ENCODE assay signal across 8 cellular contexts in genomic region chr2:127886593-127886935, GRCh38. TPM values are rescaled to one million over a fixed set of nuclear protein-coding genes. Genes with fewer than 3 reads are reported as not detected.
A peak's percentile ranks its signal among the peaks of the same experiment; 100 is the strongest.
DNase-seq lines count a peak whose midpoint lies in the region; ATAC-seq, FAIRE-seq and TF ChIP-seq lines count a peak whose summit lies in the region.
"Not testable (repeated sequence)": the region's sequence is repeated elsewhere in the genome, so short reads cannot be mapped to it uniquely, and the experiment has no call there.

No MANE protein-coding gene starts in this region.

- WGBS in gastroesophageal sphincter (ENCODE audit: low coverage in 1 of 2), 2 donors, result no CpG with 5 or more reads among the region's 32 CpGs
- 0 to 1% (median 0%) methylated on average over 5 to 24 of the region's 32 CpGs; no CpG with 5 or more reads in 1 of the 5 donors for WGBS in stomach, 5 donors

- peaks cover 11% of the 10 kb centered on the region for H3K4me1 Mint-ChIP-seq in astrocyte (ENCODE audit: low read depth, unreplicated experiment)

- H3F3A ChIP-seq in DOHH2 (ENCODE audit: control insufficient read depth, insufficient read depth), result not testable (repeated sequence)

- not testable (repeated sequence) for H3K9me3 Mint-ChIP-seq in astrocyte (ENCODE audit: unreplicated experiment)

- TF ChIP-seq POLR2A in gastroesophageal sphincter (IDR thresholded peaks at IDR 0.05); stomach (IDR thresholded peaks at IDR 0.05): not testable (repeated sequence)

- not testable (repeated sequence) for H3K9me2 ChIP-seq in DOHH2 (replicated peaks; ENCODE audit: control insufficient read depth, low read length)

- H3K4me3 ChIP-seq in DOHH2 (ENCODE audit: low read length) (peak overlapping the region; percentile 77), astrocyte (ENCODE audit: insufficient read depth, low read depth, low read length) (peak overlapping the region; percentile 66), gastroesophageal sphincter (peak overlapping the region; percentile 57 to 62), muscle layer of colon (ENCODE audit: low read depth in 1 of 2, low read length in 2 of 2) (peak overlapping the region; percentile 22 to 31), stomach (peak overlapping the region; percentile 59 to 70 (median 64))

- H3K27me3 Mint-ChIP-seq in astrocyte (ENCODE audit: low read depth, unreplicated experiment), result not testable (repeated sequence)

- peak; percentile 21 for ATAC-seq in GM21526 (IDR thresholded peaks at IDR 0.05; ENCODE audit: low FRiP score, unreplicated experiment)
- peak; percentile 16 for ATAC-seq in HG03139 (IDR thresholded peaks at IDR 0.05; ENCODE audit: unreplicated experiment)
- peak; percentile 39 for ATAC-seq in gastroesophageal sphincter

- peak; percentile 21 for DNase-seq in RPMI7951 (ENCODE audit: low read depth)
- DNase-seq in astrocyte (ENCODE audit: low read depth); stomach: not testable (repeated sequence)

- intact Hi-C loops in stomach (cut with DNase I; ENCODE audit: low total_unique reads), result not testable (repeated sequence)

- H3K4me2 ChIP-seq in DOHH2 (ENCODE audit: low read length) (peak overlapping the region; percentile 56), astrocyte (ENCODE audit: low read length) (peak overlapping the region; percentile 73)

- not testable (repeated sequence) for H3K27me3 ChIP-seq in DOHH2 (ENCODE audit: control insufficient read depth, low read length); astrocyte (ENCODE audit: insufficient read depth, low read length); gastroesophageal sphincter; muscle layer of colon (ENCODE audit: control insufficient read depth in 1 of 2, insufficient read depth in 2 of 2, low read length in 2 of 2); stomach

- not testable (repeated sequence) for TF ChIP-seq CTCF in DOHH2 (IDR thresholded peaks at IDR 0.05; ENCODE audit: low read depth, low read length, poor library complexity, severe bottlenecking); astrocyte (IDR thresholded peaks at IDR 0.05; ENCODE audit: insufficient read depth, low read depth, low read length); gastroesophageal sphincter (IDR thresholded peaks at IDR 0.05); stomach (IDR thresholded peaks at IDR 0.05)

- not testable (repeated sequence) for H3K27ac Mint-ChIP-seq in astrocyte (ENCODE audit: unreplicated experiment)

- peak overlapping the region; percentile 79 for H2AFZ ChIP-seq in astrocyte (ENCODE audit: low read depth, low read length)

- H3K36me3 Mint-ChIP-seq in astrocyte (ENCODE audit: low read depth, unreplicated experiment), result not testable (repeated sequence)

- peak overlapping the region; percentile 92 for H3K4me3 Mint-ChIP-seq in astrocyte (ENCODE audit: unreplicated experiment)

- TF ChIP-seq EP300 in gastroesophageal sphincter (IDR thresholded peaks at IDR 0.05); stomach (IDR thresholded peaks at IDR 0.05): not testable (repeated sequence)

- not testable (repeated sequence) for H3K9me3 ChIP-seq in DOHH2 (ENCODE audit: control insufficient read depth, insufficient read depth, low read length); astrocyte (ENCODE audit: insufficient read depth, low read depth, low read length); gastroesophageal sphincter; muscle layer of colon (ENCODE audit: low read length); stomach

- H3K4me1 ChIP-seq in DOHH2 (ENCODE audit: control insufficient read depth, low read length) (peaks cover 38% of the 10 kb centered on the region), astrocyte (ENCODE audit: insufficient read depth, low read length) (peaks cover 21% of the 10 kb centered on the region), gastroesophageal sphincter (peaks cover 9 to 54% (median 27%) of the 10 kb centered on the region in 3 donors), muscle layer of colon (ENCODE audit: insufficient read depth, low read length) (peaks cover 25% of the 10 kb centered on the region), stomach (peaks cover 21 to 53% (median 37%) of the 10 kb centered on the region in 4 donors)

- H3K79me2 ChIP-seq in DOHH2 (ENCODE audit: control insufficient read depth, low read length) (peaks cover 48% of the 10 kb centered on the region), astrocyte (ENCODE audit: insufficient read depth, low read length) (peaks cover 53% of the 10 kb centered on the region)

- H3K9ac ChIP-seq in astrocyte (ENCODE audit: low read length), result peak overlapping the region; percentile 82
- H3K9ac ChIP-seq in muscle layer of colon (ENCODE audit: low read length), result not testable (repeated sequence)

- H3K27ac ChIP-seq in DOHH2 (ENCODE audit: low read depth, low read length), result peak overlapping the region; percentile 34; the same call in 1 of the 2 replicates
- H3K27ac ChIP-seq in astrocyte (ENCODE audit: low read depth, low read length), result peak overlapping the region; percentile 72
- H3K27ac ChIP-seq in gastroesophageal sphincter, result peak overlapping the region; percentile 70 to 95 (median 93)
- peak overlapping the region; percentile 44 for H3K27ac ChIP-seq in muscle layer of colon (ENCODE audit: low read depth, low read length)
- peak overlapping the region; percentile 91 to 96 (median 94) for H3K27ac ChIP-seq in stomach

- not testable (repeated sequence) for FAIRE-seq in astrocyte (lab: Jason Lieb, UNC)

- H4K20me1 ChIP-seq in DOHH2 (ENCODE audit: control insufficient read depth, insufficient read depth, low read depth, low read length), result not testable (repeated sequence)
- H4K20me1 ChIP-seq in astrocyte (ENCODE audit: insufficient read depth, low read length), result peaks cover 32% of the 10 kb centered on the region

- H3K36me3 ChIP-seq in DOHH2 (ENCODE audit: control insufficient read depth, low read length), result peaks cover 34% of the 10 kb centered on the region
- not testable (repeated sequence) for H3K36me3 ChIP-seq in astrocyte (ENCODE audit: insufficient read depth, low read length)
- peaks cover 0 to 18% of the 10 kb centered on the region in 2 donors for H3K36me3 ChIP-seq in gastroesophageal sphincter
- peaks cover 19% of the 10 kb centered on the region for H3K36me3 ChIP-seq in muscle layer of colon (ENCODE audit: insufficient read depth, low read length)
- H3K36me3 ChIP-seq in stomach, result peaks cover 2 to 24% (median 19%) of the 10 kb centered on the region in 4 donors

RNA-seq across cellular contexts. Expression of gene AMMECR1L, which starts 0.8 kb away (rescaled TPM):
- 12.5 and 12.7 TPM in 2 replicates for total RNA-seq in RPMI7951 (2014; rRNA removed; shearing (Covaris generic))
- total RNA-seq in astrocyte, result 30.5 and 32.2 TPM in 2 replicates
- total RNA-seq in gastroesophageal sphincter, result 10 to 100 TPM; 12.4 to 15.0 (median 14.1) TPM
- 10 to 100 TPM in 3 of 5 donors, 1 to 10 TPM in 2; 1.4 to 19.8 (median 14.3) TPM for total RNA-seq in stomach
- 1 to 10 TPM; 5.7 to 6.7 (median 6.4) TPM for polyA plus RNA-seq in stomach

RNA-seq across cellular contexts. Expression of gene POLR2D, which starts 28.6 kb away (rescaled TPM):
- 23.4 and 23.7 TPM in 2 replicates for total RNA-seq in RPMI7951 (2014; rRNA removed; shearing (Covaris generic))
- 35.8 and 37.7 TPM in 2 replicates for total RNA-seq in astrocyte
- total RNA-seq in gastroesophageal sphincter, result 10 to 100 TPM; 12.9 to 18.4 (median 15.3) TPM
- 10 to 100 TPM in 2 of 5 donors, 1 to 10 TPM in 3; 3.5 to 20.1 (median 8.7) TPM for total RNA-seq in stomach
- polyA plus RNA-seq in stomach, result 10 to 100 TPM in 1 of 3 donors, 1 to 10 TPM in 2; 6.3 to 10.5 (median 7.9) TPM

Comparison
In these comparisons a context has a peak if more than half of its experiments do, and no peak if none do; other contexts are left out.
1. H3K27ac ChIP-seq: peak in every context shown above with its lines; median percentile 94 in stomach; 93 in gastroesophageal sphincter; 72 in astrocyte; 44 in muscle layer of colon; 34 in DOHH2.
2. H3K4me3 ChIP-seq: peak in every context shown above with its lines; median percentile 77 in DOHH2; 66 in astrocyte; 64 in stomach; 60 in gastroesophageal sphincter; 26 in muscle layer of colon.